14 cellular contexts compared by ENCODE assay signal in the genomic region with DNA sequence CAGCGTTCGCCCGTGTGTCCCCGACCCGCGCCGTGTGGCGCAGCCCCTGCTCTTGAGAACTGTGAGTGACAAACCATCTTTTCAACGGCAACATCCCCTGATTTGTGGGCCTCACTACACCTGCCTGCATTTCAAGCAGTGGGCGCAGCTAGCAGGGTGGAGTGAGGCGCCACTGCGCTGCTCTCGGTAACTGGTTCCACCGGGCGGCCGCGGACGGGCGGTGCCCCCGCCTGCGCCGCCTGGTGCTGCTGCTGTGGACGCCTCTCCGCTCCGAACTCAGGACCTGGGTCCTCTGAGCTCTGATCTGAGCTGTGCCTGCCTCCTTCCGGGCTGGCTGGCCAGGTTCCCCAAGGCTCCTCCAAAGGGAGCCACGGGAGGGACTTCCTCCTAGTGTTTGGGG. TPM values are rescaled to one million over a fixed set of nuclear protein-coding genes. Genes with fewer than 3 reads are reported as not detected.
DNase-seq lines count a peak whose midpoint lies in the region; ATAC-seq, FAIRE-seq and TF ChIP-seq lines count a peak whose summit lies in the region.
"Had no signal": no experiment of that assay in that cellular context is flagged by ENCODE, and none has a peak within 500 bp of the region (broad histone marks: within the 10 kb centered on the region; RNA-seq: fewer than 3 reads in every experiment).

No MANE protein-coding gene starts in this region.

- H3K27me3 ChIP-seq in colonic mucosa (no peaks in the 10 kb centered on the region), upper lobe of left lung (peaks cover 0 to under 1% (median 0%) of the 10 kb centered on the region in 4 donors)

- H3K27me3 Mint-ChIP-seq in memory B cell, result no peaks in the 10 kb centered on the region

- 52 to 81% methylated on average over 9 to 26 of the region's 27 CpGs for WGBS in upper lobe of left lung, 2 donors

- H3K9me3 ChIP-seq in colonic mucosa (no peaks in the 10 kb centered on the region), upper lobe of left lung (no peaks in the 10 kb centered on the region)

- H3K9ac ChIP-seq in colonic mucosa (ENCODE audit: low read depth in 2 of 2, low read length in 2 of 2), result peak overlapping the region; percentile 24 to 58
- H3K9ac ChIP-seq: KMS-11 had no signal

- H3K27ac ChIP-seq in colonic mucosa (no peak overlapping the region), upper lobe of left lung (no peak overlapping the region), caudate nucleus (ENCODE audit: low read depth, low read length) (no peak overlapping the region)
- H3K27ac ChIP-seq: KMS-11 had no signal

- H3K36me3 ChIP-seq in colonic mucosa, result no peaks in the 10 kb centered on the region
- no peaks in the 10 kb centered on the region for H3K36me3 ChIP-seq in upper lobe of left lung

- FAIRE-seq in GM19239 (lab: Jason Lieb, UNC), result no peak
- FAIRE-seq: frontal cortex, G401.6 had no signal

- no peaks in the 10 kb centered on the region for H3K9me3 Mint-ChIP-seq in memory B cell

- no peak overlapping the region for H3K4me3 ChIP-seq in colonic mucosa
- H3K4me3 ChIP-seq in upper lobe of left lung, result peak overlapping the region in 1 of 4 donors; percentile 16

- no peak for TF ChIP-seq POLR2A in upper lobe of left lung (IDR thresholded peaks at IDR 0.05)

- TF ChIP-seq CTCF in colonic mucosa (IDR thresholded peaks at IDR 0.05) (no peak), upper lobe of left lung (IDR thresholded peaks at IDR 0.05) (peak in 3 of 6 experiments; percentile 22 to 43 (median 33))

- no peaks in the 10 kb centered on the region for H3K36me3 Mint-ChIP-seq in memory B cell

- DNase-seq in NCI-H82 (lab: John Stamatoyannopoulos, UW) (peak; percentile 22), NCI-H82 treated with DMSO at 0.1 percent for 48 hours (lab: John Stamatoyannopoulos, UW; ENCODE audit: unreplicated experiment) (no peak), colonic mucosa (no peak), memory B cell (ENCODE audit: low spot score in 2 of 2) (no peak), upper lobe of left lung (peak; percentile 56 to 88), caudate nucleus (lab: John Stamatoyannopoulos, UW) (no peak), C1 segment of cervical spinal cord (lab: John Stamatoyannopoulos, UW) (no peak), GM19239 (ENCODE audit: insufficient read length, low spot score) (no peak)
- DNase-seq: activated T-cell treated with anti-CD3 and anti-CD28 coated beads, Interleukin-2, amount 50 U/mL, for 72 hours; mesenchymal stem cell; RPMI8226 had no signal

- H3K4me1 ChIP-seq in colonic mucosa, result no peaks in the 10 kb centered on the region
- peaks cover 7 to 11% (median 10%) of the 10 kb centered on the region in 4 donors for H3K4me1 ChIP-seq in upper lobe of left lung

- no peak for TF ChIP-seq EP300 in upper lobe of left lung (IDR thresholded peaks at IDR 0.05)

- intact Hi-C loops in colonic mucosa (cut with DNase I), result no loop called here

- ATAC-seq in memory B cell (ENCODE audit: low read depth) (peak; percentile 25), upper lobe of left lung (ENCODE audit: low FRiP score in 2 of 2) (peak; percentile 41 to 59)

- H3K27ac Mint-ChIP-seq in memory B cell, result peak overlapping the region; percentile 23
- H3K27ac Mint-ChIP-seq: activated T-cell treated with anti-CD3 and anti-CD28 coated beads, Interleukin-2, amount 50 U/mL, for 72 hours had no signal

- H3K4me1 Mint-ChIP-seq in memory B cell, result peaks cover 9% of the 10 kb centered on the region

- peak overlapping the region; percentile 68 for H3K4me3 Mint-ChIP-seq in memory B cell

RNA-seq across cellular contexts. Expression of gene DEGS2, which starts 5.9 kb away (rescaled TPM):
- total RNA-seq in colonic mucosa (10 to 100 TPM; 37.0 to 54.3 TPM), upper lobe of left lung (10 to 100 TPM in 1 of 6 donors, 1 to 10 TPM in 5; 2.0 to 19.9 (median 5.4) TPM)

Comparison
In these comparisons a context has a peak if more than half of its experiments do, and no peak if none do; other contexts are left out.
1. DNase-seq: peak in NCI-H82 (single experiment) and upper lobe of left lung (2 of 2); none in NCI-H82 treated with DMSO at 0.1 percent for 48 hours (single experiment), colonic mucosa (single experiment), memory B cell (0 of 2), caudate nucleus (0 of 61), C1 segment of cervical spinal cord (0 of 14) and GM19239 (single experiment).